Comparison of ENCODE assay signal across 9 cellular contexts in genomic region chr15:67101981-67102929, GRCh38. TPM values are rescaled to one million over a fixed set of nuclear protein-coding genes. Genes with fewer than 3 reads are reported as not detected.
DNase-seq lines count a peak whose midpoint lies in the region; ATAC-seq and TF ChIP-seq lines count a peak whose summit lies in the region.
"Had no signal": no experiment of that assay in that cellular context is flagged by ENCODE, and none has a peak within 500 bp of the region (broad histone marks: within the 10 kb centered on the region; RNA-seq: fewer than 3 reads in every experiment).

No MANE protein-coding gene starts in this region.

- peak overlapping the region; percentile 19 for H3K27ac ChIP-seq in lower lobe of right lung

- no peak overlapping the region for H3K4me3 ChIP-seq in lower lobe of right lung
- H3K4me3 ChIP-seq: lung had no signal

- H3K4me1 ChIP-seq in lower lobe of right lung: peaks cover 82% of the 10 kb centered on the region

- DNase-seq in activated CD8-positive, alpha-beta T cell treated with anti-CD3 and anti-CD28 coated beads for 36 hours: peak; percentile 68
- no peak for DNase-seq in lower lobe of right lung
- no peak for DNase-seq in KG1 (lab: John Stamatoyannopoulos, UW)
- no peak for DNase-seq in NCI-H2081 (lab: John Stamatoyannopoulos, UW)
- no peak for DNase-seq in NCI-H510A treated with DMSO at 0.1 percent for 48 hours (lab: John Stamatoyannopoulos, UW)

- peak; percentile 60 for ATAC-seq in GM18520 (IDR thresholded peaks at IDR 0.05; ENCODE audit: unreplicated experiment)
- peak; percentile 41 for ATAC-seq in HG03139 (IDR thresholded peaks at IDR 0.05; ENCODE audit: unreplicated experiment)
- ATAC-seq in activated CD8-positive, alpha-beta T cell treated with anti-CD3 and anti-CD28 coated beads for 36 hours: peak; percentile 52
- ATAC-seq in lower lobe of right lung: peak; percentile 3 to 6
- ATAC-seq in HG02981 (IDR thresholded peaks at IDR 0.05; ENCODE audit: unreplicated experiment): no peak

- POLR2A ChIA-PET in activated CD8-positive, alpha-beta T cell treated with anti-CD3 and anti-CD28 coated beads for 36 hours (lab: Charles Lee): interaction anchor here (0.6 to 4.0 kb wide), 23 partner anchors 10 to 656 kb away, joined by 3 to 51 read pairs (median 5); partner anchors contain the start of gene SMAD3

- H3K27ac Mint-ChIP-seq in activated CD8-positive, alpha-beta T cell treated with anti-CD3 and anti-CD28 coated beads for 36 hours: no peak overlapping the region

- TF ChIP-seq CTCF in activated CD8-positive, alpha-beta T cell treated with anti-CD3 and anti-CD28 coated beads for 36 hours (IDR thresholded peaks at IDR 0.05): no peak
- no peak for TF ChIP-seq CTCF in lower lobe of right lung (IDR thresholded peaks at IDR 0.05)

- no peaks in the 10 kb centered on the region for H3K36me3 ChIP-seq in lower lobe of right lung

- peak overlapping the region; percentile 15 for H3K4me3 Mint-ChIP-seq in activated CD8-positive, alpha-beta T cell treated with anti-CD3 and anti-CD28 coated beads for 36 hours

- peaks cover 27% of the 10 kb centered on the region for H3K4me1 Mint-ChIP-seq in activated CD8-positive, alpha-beta T cell treated with anti-CD3 and anti-CD28 coated beads for 36 hours (ENCODE audit: low read depth)

- no peaks in the 10 kb centered on the region for H3K9me3 ChIP-seq in lower lobe of right lung

- CTCF ChIA-PET in activated CD8-positive, alpha-beta T cell treated with anti-CD3 and anti-CD28 coated beads for 36 hours (lab: Charles Lee): interaction anchor here (0.7 to 4.8 kb wide), 14 partner anchors 11 to 202 kb away, joined by 3 to 46 read pairs (median 4); partner anchors contain the start of gene SMAD3

- intact Hi-C loops in activated CD8-positive, alpha-beta T cell treated with anti-CD3 and anti-CD28 coated beads for 36 hours (cut with micrococcal nuclease): loop anchor here (1.0 to 10.0 kb wide), 4 partner anchors 17 to 153 kb away; partner anchors contain the start of genes AAGAB, IQCH and SMAD3
- intact Hi-C loops in lower lobe of right lung (cut with DNase I): no loop called here

- H3K27me3 ChIP-seq in lower lobe of right lung (ENCODE audit: low read depth): no peaks in the 10 kb centered on the region

- no peaks in the 10 kb centered on the region for H3K27me3 Mint-ChIP-seq in activated CD8-positive, alpha-beta T cell treated with anti-CD3 and anti-CD28 coated beads for 36 hours

- no peaks in the 10 kb centered on the region for H3K9me3 Mint-ChIP-seq in activated CD8-positive, alpha-beta T cell treated with anti-CD3 and anti-CD28 coated beads for 36 hours

- peaks cover 3% of the 10 kb centered on the region for H3K36me3 Mint-ChIP-seq in activated CD8-positive, alpha-beta T cell treated with anti-CD3 and anti-CD28 coated beads for 36 hours (ENCODE audit: low read depth)

RNA-seq across cellular contexts. Expression of gene SMAD3, which starts 36.9 kb away (rescaled TPM):
- 10 to 100 TPM; 22.3 to 24.7 TPM for total RNA-seq in activated CD8-positive, alpha-beta T cell treated with anti-CD3 and anti-CD28 coated beads for 36 hours
- 25.7 TPM for total RNA-seq in lower lobe of right lung
